Comparison of ENCODE assay signal across 24 cellular contexts in the genomic region with DNA sequence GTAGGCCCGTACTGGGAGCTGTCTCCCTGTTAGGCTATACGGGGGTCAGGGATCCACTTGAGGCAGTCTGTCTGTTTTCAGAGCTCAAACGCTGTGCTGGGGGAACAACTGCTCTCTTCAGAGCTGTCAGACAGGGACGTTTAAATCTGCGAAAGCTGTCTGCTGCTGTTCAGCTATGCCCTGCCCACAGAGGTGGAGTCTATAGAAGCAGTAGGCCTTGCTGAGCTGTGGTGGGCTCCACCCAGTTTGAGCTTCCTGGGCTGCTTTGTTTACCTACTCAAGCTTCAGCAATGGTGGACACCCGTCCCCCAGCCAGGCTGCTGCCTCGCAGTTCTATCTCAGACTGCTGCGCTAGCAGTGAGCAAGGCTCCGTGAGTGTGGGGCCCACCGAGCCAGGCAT. TPM values are rescaled to one million over a fixed set of nuclear protein-coding genes. Genes with fewer than 3 reads are reported as not detected.
"Had no signal": no experiment of that assay in that cellular context is flagged by ENCODE, and none has a peak within 500 bp of the region (broad histone marks: within the 10 kb centered on the region; RNA-seq: fewer than 3 reads in every experiment).

No MANE protein-coding gene starts in this region.

- H3K27ac ChIP-seq: colonic mucosa, epithelial cell of prostate, esophagus squamous epithelium, gastrocnemius medialis, heart right ventricle, lower lobe of right lung had no signal

- H3K4me1 ChIP-seq: colonic mucosa, esophagus squamous epithelium, gastrocnemius medialis, heart right ventricle, lower lobe of right lung had no signal

- DNase-seq: colonic mucosa; cortex of kidney; effector CD8-positive, alpha-beta T cell; effector memory CD8-positive, alpha-beta T cell; endodermal cell; erythroblast; esophagus squamous epithelium; foreskin fibroblast; foreskin melanocyte; gastrocnemius medialis; glutamatergic neuron; head of caudate nucleus; heart right ventricle; hippocampal formation; left colon; left ventricle myocardium superior; lower lobe of right lung; mesenchymal stem cell; mucosa of descending colon had no signal

- H3K4me3 ChIP-seq: colonic mucosa, esophagus squamous epithelium, gastrocnemius medialis, heart right ventricle, lower lobe of right lung, mucosa of descending colon had no signal

- H3K27me3 ChIP-seq: colonic mucosa, esophagus squamous epithelium, gastrocnemius medialis, heart right ventricle had no signal

- ATAC-seq: effector memory CD8-positive, alpha-beta T cell; esophagus mucosa; gastrocnemius medialis; heart right ventricle; left colon; left lobe of liver; left ventricle myocardium superior; lower lobe of right lung; mucosa of descending colon had no signal

- H3K9me3 ChIP-seq: colonic mucosa, esophagus squamous epithelium, gastrocnemius medialis, lower lobe of right lung, mucosa of descending colon had no signal

- H3K27me3 Mint-ChIP-seq: dendritic cell treated with granulocyte-macrophage colony-stimulating factor and Interleukin-4, amounts not matched to agents 40 ng/mL and 50 ng/mL, for 4 days; effector memory CD8-positive, alpha-beta T cell had no signal

- H3K4me3 Mint-ChIP-seq: dendritic cell treated with granulocyte-macrophage colony-stimulating factor and Interleukin-4, amounts not matched to agents 40 ng/mL and 50 ng/mL, for 4 days; effector memory CD8-positive, alpha-beta T cell; endodermal cell; mesothelial cell of epicardium had no signal

- H3K4me1 Mint-ChIP-seq: mesothelial cell of epicardium had no signal

- H3K27ac Mint-ChIP-seq: dendritic cell treated with granulocyte-macrophage colony-stimulating factor and Interleukin-4, amounts not matched to agents 40 ng/mL and 50 ng/mL, for 4 days; effector memory CD8-positive, alpha-beta T cell; endodermal cell; mesothelial cell of epicardium had no signal

- H3K36me3 ChIP-seq: colonic mucosa, esophagus squamous epithelium, gastrocnemius medialis, heart right ventricle, lower lobe of right lung had no signal

- H3K9me3 Mint-ChIP-seq: dendritic cell treated with granulocyte-macrophage colony-stimulating factor and Interleukin-4, amounts not matched to agents 40 ng/mL and 50 ng/mL, for 4 days; effector memory CD8-positive, alpha-beta T cell had no signal

RNA-seq across cellular contexts. Expression of gene PHEX, which starts 27.3 kb away (rescaled TPM):
- total RNA-seq: left lobe of liver had no signal
